Comparison of ENCODE assay signal across 8 cellular contexts in the genomic region with DNA sequence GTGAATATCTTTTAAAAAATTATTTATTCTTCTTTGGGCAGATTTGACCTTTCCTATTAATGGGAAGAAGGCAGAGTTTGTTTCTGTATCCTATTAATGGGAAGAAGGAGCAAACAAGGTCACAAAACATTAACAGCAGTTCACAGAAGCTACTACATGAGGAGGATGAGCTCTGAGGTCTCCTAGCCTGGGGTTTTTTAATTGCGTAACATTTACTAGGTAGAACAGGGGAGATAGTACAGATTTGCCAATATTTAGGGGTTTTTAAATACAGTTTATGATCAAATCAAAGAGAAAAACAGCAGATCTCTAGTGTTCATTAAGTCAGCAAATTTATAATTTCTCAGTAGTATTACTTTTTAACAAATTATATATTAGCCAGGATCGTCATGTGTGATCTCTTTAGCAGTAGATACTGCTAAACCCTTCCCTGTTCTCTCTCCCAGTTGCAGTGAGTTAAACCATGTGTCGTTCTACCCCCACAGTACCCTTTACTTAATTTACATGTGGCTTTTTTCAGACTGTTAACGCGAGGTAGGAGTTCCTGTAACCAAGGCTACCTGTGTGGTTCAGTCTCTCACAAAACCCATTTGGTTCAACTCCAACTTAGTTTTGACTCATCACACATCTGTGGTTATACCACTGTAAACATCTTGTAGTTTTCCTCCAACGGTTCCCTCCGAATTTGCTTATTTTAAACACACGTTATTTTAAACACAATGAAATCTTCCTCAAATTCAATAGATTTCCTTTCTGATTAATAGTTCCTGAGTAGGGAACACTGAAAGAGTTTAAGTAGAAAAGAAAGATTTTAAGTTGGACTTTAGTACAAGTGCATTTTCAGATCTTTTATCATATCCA. TPM values are rescaled to one million over a fixed set of nuclear protein-coding genes. Genes with fewer than 3 reads are reported as not detected.
DNase-seq lines count a peak whose midpoint lies in the region; ATAC-seq and TF ChIP-seq lines count a peak whose summit lies in the region.

No MANE protein-coding gene starts in this region.

- no peak for TF ChIP-seq POLR2A in thyroid gland (IDR thresholded peaks at IDR 0.05)

- H3K4me2 ChIP-seq in DOHH2 (ENCODE audit: low read length), result peak overlapping the region; percentile 22

- peak; percentile 97 for ATAC-seq in GM19397 (IDR thresholded peaks at IDR 0.05; ENCODE audit: unreplicated experiment)
- ATAC-seq in HG03175 (IDR thresholded peaks at IDR 0.05; ENCODE audit: unreplicated experiment), result peak; percentile 99
- peak; percentile 95 for ATAC-seq in activated naive CD8-positive, alpha-beta T cell treated with anti-CD3 and anti-CD28 coated beads, Interleukin-2, amount 50 U/mL, for 24 hours
- no peak for ATAC-seq in Right ventricle myocardium inferior

- H3K36me3 Mint-ChIP-seq in activated naive CD8-positive, alpha-beta T cell treated with anti-CD3 and anti-CD28 coated beads, Interleukin-2, amount 50 U/mL, for 24 hours (ENCODE audit: low read depth), result peaks cover 51% of the 10 kb centered on the region

- H3F3A ChIP-seq in DOHH2 (ENCODE audit: control insufficient read depth, insufficient read depth), result peaks cover 10% of the 10 kb centered on the region

- H3K36me3 ChIP-seq in DOHH2 (ENCODE audit: control insufficient read depth, low read length) (peaks cover 63% of the 10 kb centered on the region), thyroid gland (peaks cover 4 to 15% of the 10 kb centered on the region in 2 donors)

- no peaks in the 10 kb centered on the region for H3K79me2 ChIP-seq in DOHH2 (ENCODE audit: control insufficient read depth, low read length)

- H3K27me3 Mint-ChIP-seq in activated naive CD8-positive, alpha-beta T cell treated with anti-CD3 and anti-CD28 coated beads, Interleukin-2, amount 50 U/mL, for 24 hours, result no peaks in the 10 kb centered on the region

- no peaks in the 10 kb centered on the region for H3K9me2 ChIP-seq in DOHH2 (replicated peaks; ENCODE audit: control insufficient read depth, low read length)

- peak overlapping the region; percentile 11; the same call in 1 of the 2 replicates for H3K4me3 ChIP-seq in DOHH2 (ENCODE audit: low read length)
- H3K4me3 ChIP-seq in thyroid gland (replicated peaks in 1 of 3), result no peak overlapping the region

- TF ChIP-seq CTCF in DOHH2 (IDR thresholded peaks at IDR 0.05; ENCODE audit: low read depth, low read length, poor library complexity, severe bottlenecking) (no peak), thyroid gland (IDR thresholded peaks at IDR 0.05) (no peak)

- H3K9me3 ChIP-seq in DOHH2 (ENCODE audit: control insufficient read depth, insufficient read depth, low read length) (no peaks in the 10 kb centered on the region), thyroid gland (no peaks in the 10 kb centered on the region)

- H3K9me3 Mint-ChIP-seq in activated naive CD8-positive, alpha-beta T cell treated with anti-CD3 and anti-CD28 coated beads, Interleukin-2, amount 50 U/mL, for 24 hours, result no peaks in the 10 kb centered on the region

- 85 to 86% methylated on average over 8 of the region's 8 CpGs for WGBS in thyroid gland, 2 donors

- H3K27me3 ChIP-seq in DOHH2 (ENCODE audit: control insufficient read depth, low read length) (no peaks in the 10 kb centered on the region), thyroid gland (no peaks in the 10 kb centered on the region)

- DNase-seq in activated naive CD8-positive, alpha-beta T cell treated with anti-CD3 and anti-CD28 coated beads, Interleukin-2, amount 50 U/mL, for 24 hours, result peak; percentile 7
- DNase-seq in Right ventricle myocardium inferior (ENCODE audit: missing footprints), result no peak
- DNase-seq in T1000 (lab: John Stamatoyannopoulos, UW), result no peak
- DNase-seq in thyroid gland, result no peak
- no peak for DNase-seq in NCI-H2196 (lab: John Stamatoyannopoulos, UW; ENCODE audit: unreplicated experiment)

- peak overlapping the region; percentile 93 for H3K27ac Mint-ChIP-seq in activated naive CD8-positive, alpha-beta T cell treated with anti-CD3 and anti-CD28 coated beads, Interleukin-2, amount 50 U/mL, for 24 hours

- H3K27ac ChIP-seq in DOHH2 (ENCODE audit: low read depth, low read length) (peak overlapping the region; percentile 41), thyroid gland (no peak overlapping the region)

- intact Hi-C loops in Right ventricle myocardium inferior (cut with DNase I), result loop anchor here (10.0 kb wide), 1 partner anchor 343 kb away; the partner anchor contains the start of gene WDR36
- intact Hi-C loops in thyroid gland (cut with DNase I), result no loop called here

- peaks cover 46% of the 10 kb centered on the region for H3K4me1 Mint-ChIP-seq in activated naive CD8-positive, alpha-beta T cell treated with anti-CD3 and anti-CD28 coated beads, Interleukin-2, amount 50 U/mL, for 24 hours

- H3K4me1 ChIP-seq in DOHH2 (ENCODE audit: control insufficient read depth, low read length) (peaks cover 30% of the 10 kb centered on the region), thyroid gland (peaks cover 4 to 19% of the 10 kb centered on the region in 2 donors)

- H3K4me3 Mint-ChIP-seq in activated naive CD8-positive, alpha-beta T cell treated with anti-CD3 and anti-CD28 coated beads, Interleukin-2, amount 50 U/mL, for 24 hours, result peak overlapping the region; percentile 62

- no peaks in the 10 kb centered on the region for H4K20me1 ChIP-seq in DOHH2 (ENCODE audit: control insufficient read depth, insufficient read depth, low read depth, low read length)

RNA-seq across cellular contexts. Expression of gene SLC25A46, which starts 13.3 kb away (rescaled TPM):
- 65.4 TPM for total RNA-seq in Right ventricle myocardium inferior
- total RNA-seq in thyroid gland, result 10 to 100 TPM; 64.1 to 79.6 (median 66.8) TPM

RNA-seq across cellular contexts. Expression of gene TMEM232, which starts 25.7 kb away (rescaled TPM):
- total RNA-seq in Right ventricle myocardium inferior (1.4 TPM), thyroid gland (10 to 100 TPM; 10.5 to 26.8 (median 11.6) TPM)
